In the genomic region with DNA sequence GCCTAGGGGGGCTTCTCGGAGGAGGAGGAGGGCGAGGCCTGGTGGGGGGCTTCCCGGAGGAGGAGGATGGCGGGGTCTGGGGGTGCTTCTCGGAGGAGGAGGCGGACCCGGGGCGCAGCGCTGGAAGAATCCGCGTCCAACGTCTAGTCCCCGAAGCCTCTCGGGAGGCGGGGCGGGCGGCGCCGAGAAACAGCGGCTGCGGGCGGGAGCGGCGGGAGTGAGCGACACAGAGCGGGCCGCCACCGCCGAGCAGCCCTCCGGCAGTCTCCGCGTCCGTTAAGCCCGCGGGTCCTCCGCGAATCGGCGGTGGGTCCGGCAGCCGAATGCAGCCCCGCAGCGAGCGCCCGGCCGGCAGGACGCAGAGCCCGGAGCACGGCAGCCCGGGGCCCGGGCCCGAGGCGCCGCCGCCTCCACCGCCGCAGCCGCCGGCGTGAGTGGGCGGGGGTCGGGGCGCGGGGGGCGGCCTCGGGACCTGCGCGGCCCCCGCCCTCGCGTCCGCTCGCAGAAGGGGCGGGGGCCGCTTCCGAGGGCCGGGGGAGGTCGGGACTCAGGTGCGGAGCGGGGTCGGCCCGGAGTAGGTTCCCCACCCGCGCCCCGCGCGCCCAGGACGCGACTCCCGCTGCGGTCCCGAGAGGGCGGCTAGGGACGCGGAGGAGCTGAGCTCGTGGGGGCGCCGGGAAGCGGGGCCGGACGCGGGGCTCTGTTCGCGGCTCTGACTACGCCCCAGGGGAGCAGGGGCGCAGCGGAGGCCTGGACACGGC, we compare ENCODE assay signal across 1 cellular context.
TF ChIP-seq lines count a peak whose summit lies in the region.

A gene (plus strand): TSS at position 214 of the 761 bp plus-strand sequence. CDS start 110 bp downstream, at position 324.

TF ChIP-seq in HepG2, 621 proteins besides CTCF, POLR2A, EP300 and RAD21 (continued from another document and continues in another):
- TF ChIP-seq YY1 (IDR thresholded peaks at IDR 0.05; ENCODE audit: insufficient read depth, insufficient replicate concordance, low read depth, low read length) = peak; percentile 39
- no peak for TF ChIP-seq ZNF337 (CRISPR knock-in tag; IDR thresholded peaks at IDR 0.05; ENCODE audit: borderline replicate concordance, low read depth)
- no peak for TF ChIP-seq ZNF746 (CRISPR knock-in tag; IDR thresholded peaks at IDR 0.05)
- no peak for TF ChIP-seq ATF1 (CRISPR knock-in tag; IDR thresholded peaks at IDR 0.05)
- no peak for TF ChIP-seq RBM22 (optimal IDR thresholded peaks at IDR 0.05; ENCODE audit: low read length)
- TF ChIP-seq, protein P1, sequence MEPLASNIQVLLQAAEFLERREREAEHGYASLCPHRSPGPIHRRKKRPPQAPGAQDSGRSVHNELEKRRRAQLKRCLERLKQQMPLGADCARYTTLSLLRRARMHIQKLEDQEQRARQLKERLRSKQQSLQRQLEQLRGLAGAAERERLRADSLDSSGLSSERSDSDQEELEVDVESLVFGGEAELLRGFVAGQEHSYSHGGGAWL (CRISPR knock-in tag; IDR thresholded peaks at IDR 0.05) = no peak
- TF ChIP-seq TMF1 (CRISPR knock-in tag; IDR thresholded peaks at IDR 0.05; ENCODE audit: low read depth) = no peak
- TF ChIP-seq MED13 (CRISPR knock-in tag; IDR thresholded peaks at IDR 0.05) = no peak
- TF ChIP-seq, protein P2, sequence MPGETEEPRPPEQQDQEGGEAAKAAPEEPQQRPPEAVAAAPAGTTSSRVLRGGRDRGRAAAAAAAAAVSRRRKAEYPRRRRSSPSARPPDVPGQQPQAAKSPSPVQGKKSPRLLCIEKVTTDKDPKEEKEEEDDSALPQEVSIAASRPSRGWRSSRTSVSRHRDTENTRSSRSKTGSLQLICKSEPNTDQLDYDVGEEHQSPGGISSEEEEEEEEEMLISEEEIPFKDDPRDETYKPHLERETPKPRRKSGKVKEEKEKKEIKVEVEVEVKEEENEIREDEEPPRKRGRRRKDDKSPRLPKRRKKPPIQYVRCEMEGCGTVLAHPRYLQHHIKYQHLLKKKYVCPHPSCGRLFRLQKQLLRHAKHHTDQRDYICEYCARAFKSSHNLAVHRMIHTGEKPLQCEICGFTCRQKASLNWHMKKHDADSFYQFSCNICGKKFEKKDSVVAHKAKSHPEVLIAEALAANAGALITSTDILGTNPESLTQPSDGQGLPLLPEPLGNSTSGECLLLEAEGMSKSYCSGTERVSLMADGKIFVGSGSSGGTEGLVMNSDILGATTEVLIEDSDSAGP (CRISPR knock-in tag; IDR thresholded peaks at IDR 0.05; ENCODE audit: borderline replicate concordance) = no peak
- TF ChIP-seq, protein P3, sequence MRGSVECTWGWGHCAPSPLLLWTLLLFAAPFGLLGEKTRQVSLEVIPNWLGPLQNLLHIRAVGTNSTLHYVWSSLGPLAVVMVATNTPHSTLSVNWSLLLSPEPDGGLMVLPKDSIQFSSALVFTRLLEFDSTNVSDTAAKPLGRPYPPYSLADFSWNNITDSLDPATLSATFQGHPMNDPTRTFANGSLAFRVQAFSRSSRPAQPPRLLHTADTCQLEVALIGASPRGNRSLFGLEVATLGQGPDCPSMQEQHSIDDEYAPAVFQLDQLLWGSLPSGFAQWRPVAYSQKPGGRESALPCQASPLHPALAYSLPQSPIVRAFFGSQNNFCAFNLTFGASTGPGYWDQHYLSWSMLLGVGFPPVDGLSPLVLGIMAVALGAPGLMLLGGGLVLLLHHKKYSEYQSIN (CRISPR knock-in tag; IDR thresholded peaks at IDR 0.05; ENCODE audit: borderline replicate concordance) = no peak
- 0 out of 2 replicates have a peak, but pooled peaks have one; percentile 32 for TF ChIP-seq ZNF558 (CRISPR knock-in tag; IDR thresholded peaks at IDR 0.05; ENCODE audit: borderline replicate concordance)
- TF ChIP-seq MAFG (CRISPR knock-in tag; IDR thresholded peaks at IDR 0.05) = no peak
- TF ChIP-seq, protein P4, sequence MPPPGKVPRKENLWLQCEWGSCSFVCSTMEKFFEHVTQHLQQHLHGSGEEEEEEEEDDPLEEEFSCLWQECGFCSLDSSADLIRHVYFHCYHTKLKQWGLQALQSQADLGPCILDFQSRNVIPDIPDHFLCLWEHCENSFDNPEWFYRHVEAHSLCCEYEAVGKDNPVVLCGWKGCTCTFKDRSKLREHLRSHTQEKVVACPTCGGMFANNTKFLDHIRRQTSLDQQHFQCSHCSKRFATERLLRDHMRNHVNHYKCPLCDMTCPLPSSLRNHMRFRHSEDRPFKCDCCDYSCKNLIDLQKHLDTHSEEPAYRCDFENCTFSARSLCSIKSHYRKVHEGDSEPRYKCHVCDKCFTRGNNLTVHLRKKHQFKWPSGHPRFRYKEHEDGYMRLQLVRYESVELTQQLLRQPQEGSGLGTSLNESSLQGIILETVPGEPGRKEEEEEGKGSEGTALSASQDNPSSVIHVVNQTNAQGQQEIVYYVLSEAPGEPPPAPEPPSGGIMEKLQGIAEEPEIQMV (CRISPR knock-in tag; IDR thresholded peaks at IDR 0.05; ENCODE audit: low read depth) = 0 out of 2 replicates have a peak, but pooled peaks have one; percentile 53
- TF ChIP-seq, protein P5, sequence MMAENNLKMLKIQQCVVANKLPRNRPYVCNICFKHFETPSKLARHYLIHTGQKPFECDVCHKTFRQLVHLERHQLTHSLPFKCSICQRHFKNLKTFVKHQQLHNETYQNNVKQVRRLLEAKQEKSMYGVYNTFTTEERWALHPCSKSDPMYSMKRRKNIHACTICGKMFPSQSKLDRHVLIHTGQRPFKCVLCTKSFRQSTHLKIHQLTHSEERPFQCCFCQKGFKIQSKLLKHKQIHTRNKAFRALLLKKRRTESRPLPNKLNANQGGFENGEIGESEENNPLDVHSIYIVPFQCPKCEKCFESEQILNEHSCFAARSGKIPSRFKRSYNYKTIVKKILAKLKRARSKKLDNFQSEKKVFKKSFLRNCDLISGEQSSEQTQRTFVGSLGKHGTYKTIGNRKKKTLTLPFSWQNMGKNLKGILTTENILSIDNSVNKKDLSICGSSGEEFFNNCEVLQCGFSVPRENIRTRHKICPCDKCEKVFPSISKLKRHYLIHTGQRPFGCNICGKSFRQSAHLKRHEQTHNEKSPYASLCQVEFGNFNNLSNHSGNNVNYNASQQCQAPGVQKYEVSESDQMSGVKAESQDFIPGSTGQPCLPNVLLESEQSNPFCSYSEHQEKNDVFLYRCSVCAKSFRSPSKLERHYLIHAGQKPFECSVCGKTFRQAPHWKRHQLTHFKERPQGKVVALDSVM (CRISPR knock-in tag; IDR thresholded peaks at IDR 0.05) = no peak
- no peak for TF ChIP-seq ZNF839 (CRISPR knock-in tag; IDR thresholded peaks at IDR 0.05; ENCODE audit: borderline replicate concordance)
- TF ChIP-seq KAT8 (CRISPR knock-in tag; IDR thresholded peaks at IDR 0.05) = no peak
- TF ChIP-seq, protein P6, sequence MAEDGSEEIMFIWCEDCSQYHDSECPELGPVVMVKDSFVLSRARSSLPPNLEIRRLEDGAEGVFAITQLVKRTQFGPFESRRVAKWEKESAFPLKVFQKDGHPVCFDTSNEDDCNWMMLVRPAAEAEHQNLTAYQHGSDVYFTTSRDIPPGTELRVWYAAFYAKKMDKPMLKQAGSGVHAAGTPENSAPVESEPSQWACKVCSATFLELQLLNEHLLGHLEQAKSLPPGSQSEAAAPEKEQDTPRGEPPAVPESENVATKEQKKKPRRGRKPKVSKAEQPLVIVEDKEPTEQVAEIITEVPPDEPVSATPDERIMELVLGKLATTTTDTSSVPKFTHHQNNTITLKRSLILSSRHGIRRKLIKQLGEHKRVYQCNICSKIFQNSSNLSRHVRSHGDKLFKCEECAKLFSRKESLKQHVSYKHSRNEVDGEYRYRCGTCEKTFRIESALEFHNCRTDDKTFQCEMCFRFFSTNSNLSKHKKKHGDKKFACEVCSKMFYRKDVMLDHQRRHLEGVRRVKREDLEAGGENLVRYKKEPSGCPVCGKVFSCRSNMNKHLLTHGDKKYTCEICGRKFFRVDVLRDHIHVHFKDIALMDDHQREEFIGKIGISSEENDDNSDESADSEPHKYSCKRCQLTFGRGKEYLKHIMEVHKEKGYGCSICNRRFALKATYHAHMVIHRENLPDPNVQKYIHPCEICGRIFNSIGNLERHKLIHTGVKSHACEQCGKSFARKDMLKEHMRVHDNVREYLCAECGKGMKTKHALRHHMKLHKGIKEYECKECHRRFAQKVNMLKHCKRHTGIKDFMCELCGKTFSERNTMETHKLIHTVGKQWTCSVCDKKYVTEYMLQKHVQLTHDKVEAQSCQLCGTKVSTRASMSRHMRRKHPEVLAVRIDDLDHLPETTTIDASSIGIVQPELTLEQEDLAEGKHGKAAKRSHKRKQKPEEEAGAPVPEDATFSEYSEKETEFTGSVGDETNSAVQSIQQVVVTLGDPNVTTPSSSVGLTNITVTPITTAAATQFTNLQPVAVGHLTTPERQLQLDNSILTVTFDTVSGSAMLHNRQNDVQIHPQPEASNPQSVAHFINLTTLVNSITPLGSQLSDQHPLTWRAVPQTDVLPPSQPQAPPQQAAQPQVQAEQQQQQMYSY (CRISPR knock-in tag; IDR thresholded peaks at IDR 0.05) = no peak
- no peak for TF ChIP-seq TEAD3 (CRISPR knock-in tag; optimal IDR thresholded peaks at IDR 0.05; ENCODE audit: borderline replicate concordance)
- TF ChIP-seq ZNF383 (CRISPR knock-in tag; IDR thresholded peaks at IDR 0.05; ENCODE audit: borderline replicate concordance) = no peak
- no peak for TF ChIP-seq HOXD1 (CRISPR knock-in tag; IDR thresholded peaks at IDR 0.05)
- TF ChIP-seq, protein P7, sequence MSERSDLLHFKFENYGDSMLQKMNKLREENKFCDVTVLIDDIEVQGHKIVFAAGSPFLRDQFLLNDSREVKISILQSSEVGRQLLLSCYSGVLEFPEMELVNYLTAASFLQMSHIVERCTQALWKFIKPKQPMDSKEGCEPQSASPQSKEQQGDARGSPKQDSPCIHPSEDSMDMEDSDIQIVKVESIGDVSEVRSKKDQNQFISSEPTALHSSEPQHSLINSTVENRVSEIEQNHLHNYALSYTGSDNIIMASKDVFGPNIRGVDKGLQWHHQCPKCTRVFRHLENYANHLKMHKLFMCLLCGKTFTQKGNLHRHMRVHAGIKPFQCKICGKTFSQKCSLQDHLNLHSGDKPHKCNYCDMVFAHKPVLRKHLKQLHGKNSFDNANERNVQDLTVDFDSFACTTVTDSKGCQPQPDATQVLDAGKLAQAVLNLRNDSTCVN (CRISPR knock-in tag; IDR thresholded peaks at IDR 0.05; ENCODE audit: borderline replicate concordance) = no peak
- TF ChIP-seq ZMAT3 (CRISPR knock-in tag; conservative IDR thresholded peaks at IDR 0.05) = no peak
- no peak for TF ChIP-seq MEF2D (CRISPR knock-in tag; IDR thresholded peaks at IDR 0.05)
- no peak for TF ChIP-seq ATF7 (IDR thresholded peaks at IDR 0.05)
- no peak for TF ChIP-seq ATF7 (CRISPR knock-in tag; IDR thresholded peaks at IDR 0.05)
- TF ChIP-seq ZNF781 (CRISPR knock-in tag; IDR thresholded peaks at IDR 0.05; ENCODE audit: borderline replicate concordance, not compliant biosample characterization) = no peak
- TF ChIP-seq ESRRA (CRISPR knock-in tag; IDR thresholded peaks at IDR 0.05; ENCODE audit: low read depth) = no peak
- TF ChIP-seq ZNF619 (CRISPR knock-in tag; IDR thresholded peaks at IDR 0.05) = no peak
- TF ChIP-seq, protein P8, sequence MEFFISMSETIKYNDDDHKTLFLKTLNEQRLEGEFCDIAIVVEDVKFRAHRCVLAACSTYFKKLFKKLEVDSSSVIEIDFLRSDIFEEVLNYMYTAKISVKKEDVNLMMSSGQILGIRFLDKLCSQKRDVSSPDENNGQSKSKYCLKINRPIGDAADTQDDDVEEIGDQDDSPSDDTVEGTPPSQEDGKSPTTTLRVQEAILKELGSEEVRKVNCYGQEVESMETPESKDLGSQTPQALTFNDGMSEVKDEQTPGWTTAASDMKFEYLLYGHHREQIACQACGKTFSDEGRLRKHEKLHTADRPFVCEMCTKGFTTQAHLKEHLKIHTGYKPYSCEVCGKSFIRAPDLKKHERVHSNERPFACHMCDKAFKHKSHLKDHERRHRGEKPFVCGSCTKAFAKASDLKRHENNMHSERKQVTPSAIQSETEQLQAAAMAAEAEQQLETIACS (CRISPR knock-in tag; IDR thresholded peaks at IDR 0.05) = no peak
- TF ChIP-seq ZNF747 (CRISPR knock-in tag; IDR thresholded peaks at IDR 0.05; ENCODE audit: borderline replicate concordance) = no peak
- TF ChIP-seq GABPB1 (CRISPR knock-in tag; IDR thresholded peaks at IDR 0.05) = peak; percentile 73
- no peak for TF ChIP-seq ZNF550 (CRISPR knock-in tag; IDR thresholded peaks at IDR 0.05; ENCODE audit: borderline replicate concordance)
- TF ChIP-seq, protein P9, sequence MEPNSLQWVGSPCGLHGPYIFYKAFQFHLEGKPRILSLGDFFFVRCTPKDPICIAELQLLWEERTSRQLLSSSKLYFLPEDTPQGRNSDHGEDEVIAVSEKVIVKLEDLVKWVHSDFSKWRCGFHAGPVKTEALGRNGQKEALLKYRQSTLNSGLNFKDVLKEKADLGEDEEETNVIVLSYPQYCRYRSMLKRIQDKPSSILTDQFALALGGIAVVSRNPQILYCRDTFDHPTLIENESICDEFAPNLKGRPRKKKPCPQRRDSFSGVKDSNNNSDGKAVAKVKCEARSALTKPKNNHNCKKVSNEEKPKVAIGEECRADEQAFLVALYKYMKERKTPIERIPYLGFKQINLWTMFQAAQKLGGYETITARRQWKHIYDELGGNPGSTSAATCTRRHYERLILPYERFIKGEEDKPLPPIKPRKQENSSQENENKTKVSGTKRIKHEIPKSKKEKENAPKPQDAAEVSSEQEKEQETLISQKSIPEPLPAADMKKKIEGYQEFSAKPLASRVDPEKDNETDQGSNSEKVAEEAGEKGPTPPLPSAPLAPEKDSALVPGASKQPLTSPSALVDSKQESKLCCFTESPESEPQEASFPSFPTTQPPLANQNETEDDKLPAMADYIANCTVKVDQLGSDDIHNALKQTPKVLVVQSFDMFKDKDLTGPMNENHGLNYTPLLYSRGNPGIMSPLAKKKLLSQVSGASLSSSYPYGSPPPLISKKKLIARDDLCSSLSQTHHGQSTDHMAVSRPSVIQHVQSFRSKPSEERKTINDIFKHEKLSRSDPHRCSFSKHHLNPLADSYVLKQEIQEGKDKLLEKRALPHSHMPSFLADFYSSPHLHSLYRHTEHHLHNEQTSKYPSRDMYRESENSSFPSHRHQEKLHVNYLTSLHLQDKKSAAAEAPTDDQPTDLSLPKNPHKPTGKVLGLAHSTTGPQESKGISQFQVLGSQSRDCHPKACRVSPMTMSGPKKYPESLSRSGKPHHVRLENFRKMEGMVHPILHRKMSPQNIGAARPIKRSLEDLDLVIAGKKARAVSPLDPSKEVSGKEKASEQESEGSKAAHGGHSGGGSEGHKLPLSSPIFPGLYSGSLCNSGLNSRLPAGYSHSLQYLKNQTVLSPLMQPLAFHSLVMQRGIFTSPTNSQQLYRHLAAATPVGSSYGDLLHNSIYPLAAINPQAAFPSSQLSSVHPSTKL (CRISPR knock-in tag; IDR thresholded peaks at IDR 0.05) = no peak
- TF ChIP-seq PRPF4 (IDR thresholded peaks at IDR 0.05; ENCODE audit: low read depth, low read length, poor library complexity, severe bottlenecking) = no peak
- TF ChIP-seq ZNF883 (CRISPR knock-in tag; IDR thresholded peaks at IDR 0.05; ENCODE audit: not compliant biosample characterization) = no peak
